In the genomic region with DNA sequence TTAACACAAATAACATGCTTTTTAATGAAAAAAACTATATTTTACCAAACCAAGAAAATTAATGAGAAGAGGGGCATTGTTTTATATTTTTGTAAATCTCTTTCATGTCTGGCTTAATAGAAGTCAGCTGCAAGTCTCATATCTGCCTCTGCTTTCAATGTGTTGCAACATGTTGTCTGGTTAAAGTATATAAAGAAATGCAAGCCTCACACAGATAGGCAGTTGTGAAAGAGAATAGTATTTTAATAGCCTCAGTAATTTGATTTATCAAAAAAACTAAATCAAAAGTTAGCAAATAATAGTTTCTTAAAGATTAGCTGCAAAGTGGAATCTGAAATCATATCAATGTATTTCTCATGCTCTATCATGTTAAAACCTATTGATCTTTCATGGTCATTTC, we compare ENCODE assay signal across 16 cellular contexts. TPM values are rescaled to one million over a fixed set of nuclear protein-coding genes. Genes with fewer than 3 reads are reported as not detected.
A peak's percentile ranks its signal among the peaks of the same experiment; 100 is the strongest.
DNase-seq lines count a peak whose midpoint lies in the region; ATAC-seq and TF ChIP-seq lines count a peak whose summit lies in the region.
"Had no signal": no experiment of that assay in that cellular context is flagged by ENCODE, and none has a peak within 500 bp of the region (broad histone marks: within the 10 kb centered on the region; RNA-seq: fewer than 3 reads in every experiment).

No MANE protein-coding gene starts in this region.

- H3K9me3 ChIP-seq in effector memory CD4-positive, alpha-beta T cell (ENCODE audit: control insufficient read depth, low read length), result no peaks in the 10 kb centered on the region
- H3K9me3 ChIP-seq: BE2C, Peyer's patch had no signal

- no peaks in the 10 kb centered on the region for H3K27me3 ChIP-seq in effector memory CD4-positive, alpha-beta T cell (replicated peaks; ENCODE audit: control insufficient read depth, insufficient read depth, low read length, poor library complexity, severe bottlenecking)
- H3K27me3 ChIP-seq: BE2C, Peyer's patch had no signal

- no peak for TF ChIP-seq CTCF in AG10803 (conservative IDR thresholded peaks at IDR 0.05; ENCODE audit: low read length)

- DNase-seq in AG10803 (ENCODE audit: low read depth), result peak; percentile 66
- peak; percentile 50 for DNase-seq in OCI-M1 (lab: John Stamatoyannopoulos, UW)
- peak; percentile 79 for DNase-seq in dedifferentiated amniotic fluid mesenchymal stem cell (ENCODE audit: extremely low spot score)
- DNase-seq in iris pigment epithelial cell (ENCODE audit: low read depth), result peak; percentile 60
- no peak for DNase-seq in Right ventricle myocardium inferior (ENCODE audit: missing footprints)
- no peak for DNase-seq in effector memory CD4-positive, alpha-beta T cell
- DNase-seq: BE2C; CD4-positive, alpha-beta T cell; EL; H7; NCI-H1436 treated with DMSO at 0.1 percent for 48 hours; NCI-H2081; NCI-H524 treated with DMSO at 0.1 percent for 48 hours; Peyer's patch; Right ventricle myocardium superior had no signal

- ATAC-seq in Right ventricle myocardium inferior, result no peak
- no peak for ATAC-seq in HG02642 (IDR thresholded peaks at IDR 0.05; ENCODE audit: poor library complexity, unreplicated experiment)

- intact Hi-C loops in Right ventricle myocardium inferior (cut with DNase I), result no loop called here

- H3K27ac ChIP-seq in effector memory CD4-positive, alpha-beta T cell (ENCODE audit: insufficient read depth, low read length, poor library complexity, severe bottlenecking), result no peak overlapping the region
- H3K27ac ChIP-seq: Peyer's patch had no signal

- no peak overlapping the region for H3K4me3 ChIP-seq in AG10803 (ENCODE audit: low read length)
- H3K4me3 ChIP-seq in effector memory CD4-positive, alpha-beta T cell (ENCODE audit: insufficient read depth, low read depth, low read length, poor library complexity, severe bottlenecking), result no peak overlapping the region
- H3K4me3 ChIP-seq: Peyer's patch had no signal

- no peaks in the 10 kb centered on the region for H3K36me3 ChIP-seq in effector memory CD4-positive, alpha-beta T cell (ENCODE audit: control insufficient read depth, insufficient read depth, low read length)
- H3K36me3 ChIP-seq: BE2C, Peyer's patch had no signal

- no peaks in the 10 kb centered on the region for H3K4me1 ChIP-seq in effector memory CD4-positive, alpha-beta T cell (ENCODE audit: control insufficient read depth, insufficient read depth, low read length, poor library complexity, severe bottlenecking)

RNA-seq across cellular contexts. Expression of a gene that starts 52.9 kb away (rescaled TPM):
- 31.0 TPM for total RNA-seq in Right ventricle myocardium inferior

Comparison
In these comparisons a context has a peak if more than half of its experiments do, and no peak if none do; other contexts are left out.
1. DNase-seq: peak in AG10803 (single experiment), OCI-M1 (single experiment), dedifferentiated amniotic fluid mesenchymal stem cell (single experiment) and iris pigment epithelial cell (single experiment); none in Right ventricle myocardium inferior (single experiment) and effector memory CD4-positive, alpha-beta T cell (0 of 3).